In genomic region chr2:197011777-197012641, GRCh38 we compare ENCODE assay signal across 8 cellular contexts.
DNase-seq lines count a peak whose midpoint lies in the region; TF ChIP-seq lines count a peak whose summit lies in the region.

No MANE protein-coding gene starts in this region.

- no peaks in the 10 kb centered on the region for H3K9me3 ChIP-seq in neuron (ENCODE audit: low read length)

- no peak overlapping the region for H3K4me3 Mint-ChIP-seq in HFFc6
- no peak overlapping the region for H3K4me3 Mint-ChIP-seq in activated CD4-positive, alpha-beta T cell treated with anti-CD3 and anti-CD28 coated beads, Interleukin-2, amount 10 ng/mL, durations not matched to agents 7 days and 5 days

- no peaks in the 10 kb centered on the region for H3K36me3 Mint-ChIP-seq in HFFc6 (ENCODE audit: low read depth)
- H3K36me3 Mint-ChIP-seq in activated CD4-positive, alpha-beta T cell treated with anti-CD3 and anti-CD28 coated beads, Interleukin-2, amount 10 ng/mL, durations not matched to agents 7 days and 5 days (ENCODE audit: low read depth): peaks cover 65% of the 10 kb centered on the region

- H3K9me3 Mint-ChIP-seq in HFFc6: no peaks in the 10 kb centered on the region
- H3K9me3 Mint-ChIP-seq in activated CD4-positive, alpha-beta T cell treated with anti-CD3 and anti-CD28 coated beads, Interleukin-2, amount 10 ng/mL, durations not matched to agents 7 days and 5 days: no peaks in the 10 kb centered on the region

- peak overlapping the region; percentile 0 for H3K4me3 ChIP-seq in neuron (ENCODE audit: low read length)

- POLR2A ChIA-PET in activated CD4-positive, alpha-beta T cell treated with anti-CD3 and anti-CD28 coated beads, Interleukin-2, amount 10 ng/mL, durations not matched to agents 7 days and 5 days (lab: Charles Lee): no interaction called here

- no peaks in the 10 kb centered on the region for H3K27me3 Mint-ChIP-seq in HFFc6 (ENCODE audit: insufficient read depth)
- no peaks in the 10 kb centered on the region for H3K27me3 Mint-ChIP-seq in activated CD4-positive, alpha-beta T cell treated with anti-CD3 and anti-CD28 coated beads, Interleukin-2, amount 10 ng/mL, durations not matched to agents 7 days and 5 days

- peak; percentile 11 for DNase-seq in activated CD4-positive, alpha-beta T cell treated with anti-CD3 and anti-CD28 coated beads for 4 hours
- no peak for DNase-seq in activated CD4-positive, alpha-beta T cell treated with anti-CD3 and anti-CD28 coated beads, Interleukin-2, amount 50 U/mL, for 48 hours
- peak; percentile 43 for DNase-seq in HFFc6
- peak; percentile 70 for DNase-seq in NCI-H2171 treated with DMSO at 0.1 percent for 48 hours (lab: John Stamatoyannopoulos, UW)
- DNase-seq in activated CD4-positive, alpha-beta T cell treated with anti-CD3 and anti-CD28 coated beads, Interleukin-2, amount 10 ng/mL, durations not matched to agents 7 days and 5 days: peak; percentile 38
- DNase-seq in fibroblast of peridontal ligament (ENCODE audit: extremely low read depth): peak; percentile 64
- DNase-seq in stimulated activated CD4-positive, alpha-beta T cell treated with anti-CD3 and anti-CD28 coated beads, Interleukin-2, amount 100 ng/mL, for 48 hours: no peak

- H3K4me1 Mint-ChIP-seq in HFFc6 (ENCODE audit: low read depth): peaks cover 27% of the 10 kb centered on the region
- H3K4me1 Mint-ChIP-seq in activated CD4-positive, alpha-beta T cell treated with anti-CD3 and anti-CD28 coated beads, Interleukin-2, amount 10 ng/mL, durations not matched to agents 7 days and 5 days: peaks cover 2% of the 10 kb centered on the region

- TF ChIP-seq CTCF in HFFc6 (IDR thresholded peaks at IDR 0.05): peak; percentile 94

- no peak overlapping the region for H2AFZ ChIP-seq in neuron (ENCODE audit: low read depth, low read length)

- peaks cover 35% of the 10 kb centered on the region for H3K4me1 ChIP-seq in neuron (ENCODE audit: insufficient read depth, low read length)

- H3K27ac Mint-ChIP-seq in HFFc6: no peak overlapping the region
- peak overlapping the region; percentile 57 for H3K27ac Mint-ChIP-seq in activated CD4-positive, alpha-beta T cell treated with anti-CD3 and anti-CD28 coated beads, Interleukin-2, amount 10 ng/mL, durations not matched to agents 7 days and 5 days

- no peaks in the 10 kb centered on the region for H3K27me3 ChIP-seq in neuron (ENCODE audit: insufficient read depth, low read length)

- no peaks in the 10 kb centered on the region for H3K36me3 ChIP-seq in neuron (ENCODE audit: insufficient read depth, low read length)

- CTCF ChIA-PET in activated CD4-positive, alpha-beta T cell treated with anti-CD3 and anti-CD28 coated beads, Interleukin-2, amount 10 ng/mL, durations not matched to agents 7 days and 5 days (lab: Charles Lee): interaction anchor here (0.6 to 1.3 kb wide), 6 partner anchors 9 to 361 kb away, joined by 3 to 5 read pairs (median 4); no protein-coding TSS in a partner anchor

Comparison
In these comparisons a context has a peak if more than half of its experiments do, and no peak if none do; other contexts are left out.
1. DNase-seq: peak in activated CD4-positive, alpha-beta T cell treated with anti-CD3 and anti-CD28 coated beads for 4 hours (2 of 2), HFFc6 (single experiment), NCI-H2171 treated with DMSO at 0.1 percent for 48 hours (single experiment), activated CD4-positive, alpha-beta T cell treated with anti-CD3 and anti-CD28 coated beads, Interleukin-2, amount 10 ng/mL, durations not matched to agents 7 days and 5 days (single experiment) and fibroblast of peridontal ligament (single experiment); none in activated CD4-positive, alpha-beta T cell treated with anti-CD3 and anti-CD28 coated beads, Interleukin-2, amount 50 U/mL, for 48 hours (0 of 2) and stimulated activated CD4-positive, alpha-beta T cell treated with anti-CD3 and anti-CD28 coated beads, Interleukin-2, amount 100 ng/mL, for 48 hours (0 of 2).